In genomic region chr19:35905178-35905727, GRCh38 we compare ENCODE assay signal across 1 cellular context.
TF ChIP-seq lines count a peak whose summit lies in the region.

No MANE protein-coding gene starts in this region.

TF ChIP-seq in GM23338, 12 proteins besides CTCF, POLR2A, EP300 and RAD21 (continued from another document):
- TF ChIP-seq REST (IDR thresholded peaks at IDR 0.05; ENCODE audit: unreplicated experiment) (no peak), ZNF114 (CRISPR knock-in tag; IDR thresholded peaks at IDR 0.05) (no peak), ZNF462 (CRISPR knock-in tag; IDR thresholded peaks at IDR 0.05) (no peak), JUNB (IDR thresholded peaks at IDR 0.05; ENCODE audit: unreplicated experiment) (no peak), STAT1 (IDR thresholded peaks at IDR 0.05; ENCODE audit: unreplicated experiment) (no peak), ETS1 (IDR thresholded peaks at IDR 0.05) (no peak), CREB1 (CRISPR knock-in tag; IDR thresholded peaks at IDR 0.05; ENCODE audit: low read depth) (no peak)
